16 cellular contexts compared by ENCODE assay signal in the genomic region with DNA sequence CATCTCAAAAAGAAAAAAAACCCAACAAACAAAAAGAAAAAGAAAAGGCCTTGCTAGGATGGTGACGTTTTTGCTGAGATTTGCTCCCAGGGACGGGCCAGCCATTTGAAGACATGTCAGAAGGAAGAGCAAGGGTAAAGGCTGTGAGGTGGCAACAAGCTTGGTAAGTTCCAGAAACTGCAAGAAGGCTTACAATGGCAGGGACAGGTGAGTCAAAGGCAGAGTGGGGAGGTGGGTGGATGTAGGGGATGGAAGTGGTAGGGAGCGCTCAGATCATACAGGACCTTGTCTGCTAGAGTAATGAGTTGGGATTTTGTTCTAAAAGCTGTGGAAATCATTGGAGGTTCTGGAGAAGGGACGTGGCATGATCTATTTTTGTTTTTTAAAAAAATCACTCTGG. TPM values are rescaled to one million over a fixed set of nuclear protein-coding genes. Genes with fewer than 3 reads are reported as not detected.
DNase-seq lines count a peak whose midpoint lies in the region; ATAC-seq and TF ChIP-seq lines count a peak whose summit lies in the region.
"Had no signal": no experiment of that assay in that cellular context is flagged by ENCODE, and none has a peak within 500 bp of the region (broad histone marks: within the 10 kb centered on the region; RNA-seq: fewer than 3 reads in every experiment).

No MANE protein-coding gene starts in this region.

- H3K27ac Mint-ChIP-seq in natural killer cell treated with Interleukin-12 subunit alpha and Interleukin-12 subunit beta and Interleukin-15 and Interleukin-18, amount 100 ng/mL, for 72 hours = peak overlapping the region; percentile 71 to 77
- peak overlapping the region in 1 of 2 donors; percentile 0 for H3K27ac Mint-ChIP-seq in natural killer cell
- peak overlapping the region; percentile 75 for H3K27ac Mint-ChIP-seq in activated naive CD8-positive, alpha-beta T cell
- peak overlapping the region; percentile 78 for H3K27ac Mint-ChIP-seq in stimulated activated memory B cell treated with anti-CD40 and anti-IgM and Interleukin-4, amounts not matched to agents 10 μg/mL and 1 μg/mL and 100 μg/mL, for 72 hours
- H3K27ac Mint-ChIP-seq: GM23338 had no signal

- TF ChIP-seq CTCF in natural killer cell (IDR thresholded peaks at IDR 0.05) (no peak), OCI-LY7 (conservative IDR thresholded peaks at IDR 0.05; ENCODE audit: low read length) (no peak), PC-9 (conservative IDR thresholded peaks at IDR 0.05) (no peak)

- H3K9me3 Mint-ChIP-seq in natural killer cell treated with Interleukin-12 subunit alpha and Interleukin-12 subunit beta and Interleukin-15 and Interleukin-18, amount 100 ng/mL, for 72 hours = no peaks in the 10 kb centered on the region
- H3K9me3 Mint-ChIP-seq in natural killer cell = no peaks in the 10 kb centered on the region
- H3K9me3 Mint-ChIP-seq in activated naive CD8-positive, alpha-beta T cell (ENCODE audit: low read depth) = no peaks in the 10 kb centered on the region
- H3K9me3 Mint-ChIP-seq in stimulated activated memory B cell treated with anti-CD40 and anti-IgM and Interleukin-4, amounts not matched to agents 10 μg/mL and 1 μg/mL and 100 μg/mL, for 72 hours = no peaks in the 10 kb centered on the region
- H3K9me3 Mint-ChIP-seq: GM23338 had no signal

- H3K36me3 Mint-ChIP-seq in natural killer cell treated with Interleukin-12 subunit alpha and Interleukin-12 subunit beta and Interleukin-15 and Interleukin-18, amount 100 ng/mL, for 72 hours = peaks cover 11% of the 10 kb centered on the region
- H3K36me3 Mint-ChIP-seq in natural killer cell = no peaks in the 10 kb centered on the region
- H3K36me3 Mint-ChIP-seq in activated naive CD8-positive, alpha-beta T cell = peaks cover 14% of the 10 kb centered on the region
- H3K36me3 Mint-ChIP-seq in stimulated activated memory B cell treated with anti-CD40 and anti-IgM and Interleukin-4, amounts not matched to agents 10 μg/mL and 1 μg/mL and 100 μg/mL, for 72 hours = peaks cover 21% of the 10 kb centered on the region

- H3K4me1 ChIP-seq in OCI-LY7 (ENCODE audit: insufficient read depth, low read length, poor library complexity, severe bottlenecking) = peaks cover 88% of the 10 kb centered on the region
- H3K4me1 ChIP-seq in PC-9 (replicated peaks; ENCODE audit: insufficient read depth) = peaks cover 7% of the 10 kb centered on the region; the same call in 1 of the 2 replicates

- CTCF ChIA-PET in OCI-LY7 (lab: Charles Lee; ENCODE audit: unreplicated experiment) (interaction anchor here (0.6 kb wide), 1 partner anchor 66 kb away, joined by 3 read pairs; no protein-coding TSS in a partner anchor), PC-9 (lab: Charles Lee) (no interaction called here)

- H3K36me3 ChIP-seq in OCI-LY7 (ENCODE audit: insufficient read depth, low read length) (peaks cover 13% of the 10 kb centered on the region; the same call in 1 of the 2 replicates), PC-9 (ENCODE audit: low read depth) (no peaks in the 10 kb centered on the region)
- H3K36me3 ChIP-seq: left lung, transverse colon had no signal

- intact Hi-C loops in natural killer cell (cut with micrococcal nuclease) = no loop called here
- intact Hi-C loops in OCI-LY7 (cut with micrococcal nuclease; ENCODE audit: unreplicated experiment) = no loop called here
- intact Hi-C loops in PC-9 (cut with micrococcal nuclease; ENCODE audit: unreplicated experiment) = no loop called here

- peak overlapping the region; percentile 61 for H3K4me2 ChIP-seq in OCI-LY7 (ENCODE audit: low read length)
- H3K4me2 ChIP-seq in PC-9 = no peak overlapping the region
- H3K4me2 ChIP-seq: GM23338 had no signal

- H3K4me3 ChIP-seq in OCI-LY7 (ENCODE audit: low read depth, low read length, poor library complexity, severe bottlenecking) (peak overlapping the region; percentile 20), PC-9 (no peak overlapping the region)
- H3K4me3 ChIP-seq: dorsolateral prefrontal cortex, GM23338, left lung, SJSA1, transverse colon had no signal

- peaks cover 53 to 60% of the 10 kb centered on the region in 2 donors for H3K4me1 Mint-ChIP-seq in natural killer cell treated with Interleukin-12 subunit alpha and Interleukin-12 subunit beta and Interleukin-15 and Interleukin-18, amount 100 ng/mL, for 72 hours (ENCODE audit: low read depth in 2 of 2)
- peaks cover 37 to 44% of the 10 kb centered on the region in 2 donors for H3K4me1 Mint-ChIP-seq in natural killer cell
- H3K4me1 Mint-ChIP-seq in activated naive CD8-positive, alpha-beta T cell (ENCODE audit: low read depth) = peaks cover 72% of the 10 kb centered on the region
- peaks cover 62% of the 10 kb centered on the region for H3K4me1 Mint-ChIP-seq in stimulated activated memory B cell treated with anti-CD40 and anti-IgM and Interleukin-4, amounts not matched to agents 10 μg/mL and 1 μg/mL and 100 μg/mL, for 72 hours

- H3K9me2 ChIP-seq in OCI-LY7 (ENCODE audit: insufficient read depth, low read length) = no peaks in the 10 kb centered on the region
- H3K9me2 ChIP-seq in PC-9 (ENCODE audit: insufficient read depth) = no peaks in the 10 kb centered on the region

- no peaks in the 10 kb centered on the region for H3K27me3 Mint-ChIP-seq in natural killer cell treated with Interleukin-12 subunit alpha and Interleukin-12 subunit beta and Interleukin-15 and Interleukin-18, amount 100 ng/mL, for 72 hours
- no peaks in the 10 kb centered on the region for H3K27me3 Mint-ChIP-seq in natural killer cell (ENCODE audit: low read depth in 2 of 2)
- no peaks in the 10 kb centered on the region for H3K27me3 Mint-ChIP-seq in activated naive CD8-positive, alpha-beta T cell
- no peaks in the 10 kb centered on the region for H3K27me3 Mint-ChIP-seq in stimulated activated memory B cell treated with anti-CD40 and anti-IgM and Interleukin-4, amounts not matched to agents 10 μg/mL and 1 μg/mL and 100 μg/mL, for 72 hours

- no peaks in the 10 kb centered on the region for H3K27me3 ChIP-seq in PC-9 (ENCODE audit: insufficient read depth, low read depth)
- H3K27me3 ChIP-seq: dorsolateral prefrontal cortex, left lung, SJSA1, transverse colon had no signal

- POLR2A ChIA-PET in OCI-LY7 (lab: Charles Lee) (interaction anchor here (0.6 to 0.8 kb wide), 2 partner anchors 13 to 89 kb away, joined by 3 to 5 read pairs; no protein-coding TSS in a partner anchor), PC-9 (lab: Charles Lee; ENCODE audit: unreplicated experiment) (no interaction called here)

- H3K9me3 ChIP-seq in OCI-LY7 (ENCODE audit: low read length) (no peaks in the 10 kb centered on the region), PC-9 (ENCODE audit: insufficient read depth, low read depth) (no peaks in the 10 kb centered on the region)
- H3K9me3 ChIP-seq: left lung, SJSA1, transverse colon had no signal

- peak overlapping the region; percentile 57 for H3K27ac ChIP-seq in OCI-LY7 (ENCODE audit: low read depth, low read length, poor library complexity, severe bottlenecking)
- H3K27ac ChIP-seq in PC-9 = no peak overlapping the region
- H3K27ac ChIP-seq: left lung, SJSA1, transverse colon had no signal

- H3K79me2 ChIP-seq in OCI-LY7 (ENCODE audit: insufficient read depth, low read depth, low read length) = peaks cover 81% of the 10 kb centered on the region
- peaks cover 27% of the 10 kb centered on the region for H3K79me2 ChIP-seq in PC-9 (ENCODE audit: low read depth)

- BruUV-seq in OCI-LY7 (replicated peaks; lab: Mats Ljungman, UMichigan) = no TSS peak
- BruUV-seq in PC-9 (replicated peaks; lab: Mats Ljungman, UMichigan) = no TSS peak

- DNase-seq in natural killer cell treated with Interleukin-12 subunit alpha and Interleukin-12 subunit beta and Interleukin-15 and Interleukin-18, amount 100 ng/mL, for 72 hours (ENCODE audit: low spot score) = no peak
- DNase-seq in natural killer cell (no peak), OCI-LY7 (ENCODE audit: low spot score) (no peak), PC-9 (no peak), ureter (ENCODE audit: low spot score) (no peak)
- DNase-seq: left lung, NCI-H526, OCI-M1, T1000, transverse colon had no signal

- no peak for ATAC-seq in natural killer cell treated with Interleukin-12 subunit alpha and Interleukin-12 subunit beta and Interleukin-15 and Interleukin-18, amount 100 ng/mL, for 72 hours
- no peak for ATAC-seq in natural killer cell
- no peak for ATAC-seq in stimulated activated memory B cell treated with anti-CD40 and anti-IgM and Interleukin-4, amounts not matched to agents 10 μg/mL and 1 μg/mL and 100 μg/mL, for 72 hours
- ATAC-seq: esophagus mucosa, GM23338, left lung had no signal

- H4K20me1 ChIP-seq in OCI-LY7 (ENCODE audit: insufficient read depth, low read length) (no peaks in the 10 kb centered on the region), PC-9 (ENCODE audit: insufficient read depth) (no peaks in the 10 kb centered on the region; the same call in 1 of the 2 replicates)

- H2AFZ ChIP-seq in OCI-LY7 (ENCODE audit: low read length) (no peak overlapping the region), PC-9 (no peak overlapping the region)
- H2AFZ ChIP-seq: GM23338 had no signal

- peaks cover 12% of the 10 kb centered on the region; the same call in 1 of the 2 replicates for H3F3A ChIP-seq in PC-9 (ENCODE audit: insufficient read depth, low read depth)

- H3K4me3 Mint-ChIP-seq in natural killer cell treated with Interleukin-12 subunit alpha and Interleukin-12 subunit beta and Interleukin-15 and Interleukin-18, amount 100 ng/mL, for 72 hours = peak overlapping the region; percentile 24
- H3K4me3 Mint-ChIP-seq in natural killer cell = no peak overlapping the region
- H3K4me3 Mint-ChIP-seq in activated naive CD8-positive, alpha-beta T cell = peak overlapping the region; percentile 48
- H3K4me3 Mint-ChIP-seq in stimulated activated memory B cell treated with anti-CD40 and anti-IgM and Interleukin-4, amounts not matched to agents 10 μg/mL and 1 μg/mL and 100 μg/mL, for 72 hours = no peak overlapping the region
- H3K4me3 Mint-ChIP-seq: GM23338 had no signal

RNA-seq across cellular contexts. Expression of a gene that starts 4.3 kb away (rescaled TPM):
- 10 to 100 TPM; 51.3 to 61.2 TPM for total RNA-seq in natural killer cell treated with Interleukin-12 subunit alpha and Interleukin-12 subunit beta and Interleukin-15 and Interleukin-18, amount 100 ng/mL, for 72 hours
- total RNA-seq in natural killer cell (10 to 100 TPM; 10.2 to 14.3 (median 13.2) TPM), OCI-LY7 (2022) (20.8 and 25.2 TPM in 2 replicates), PC-9 (2021) (41.4 and 52.3 TPM in 2 replicates), ureter (35.4 TPM)
- total RNA-seq in OCI-LY7 (2014; rRNA removed; shearing (Covaris generic)) = 7.9 and 8.2 TPM in 2 replicates

Comparison
In these comparisons a context has a peak if more than half of its experiments do, and no peak if none do; other contexts are left out.
1. H3K4me3 Mint-ChIP-seq: peak in natural killer cell treated with Interleukin-12 subunit alpha and Interleukin-12 subunit beta and Interleukin-15 and Interleukin-18, amount 100 ng/mL, for 72 hours (single experiment) and activated naive CD8-positive, alpha-beta T cell (single experiment); none in natural killer cell (single experiment) and stimulated activated memory B cell treated with anti-CD40 and anti-IgM and Interleukin-4, amounts not matched to agents 10 μg/mL and 1 μg/mL and 100 μg/mL, for 72 hours (single experiment).